Comparison of ENCODE assay signal across 10 cellular contexts in genomic region chr2:75561566-75562512, GRCh38. TPM values are rescaled to one million over a fixed set of nuclear protein-coding genes. Genes with fewer than 3 reads are reported as not detected.
A peak's percentile ranks its signal among the peaks of the same experiment; 100 is the strongest.
DNase-seq lines count a peak whose midpoint lies in the region; ATAC-seq and TF ChIP-seq lines count a peak whose summit lies in the region.
"Had no signal": no experiment of that assay in that cellular context is flagged by ENCODE, and none has a peak within 500 bp of the region (broad histone marks: within the 10 kb centered on the region; RNA-seq: fewer than 3 reads in every experiment).

No MANE protein-coding gene starts in this region.

- no peak overlapping the region for H3K27ac Mint-ChIP-seq in activated T-cell treated with anti-CD3 and anti-CD28 coated beads, Interleukin-2, amount 50 U/mL, for 72 hours
- H3K27ac Mint-ChIP-seq in glutamatergic neuron (ENCODE audit: unreplicated experiment) (no peak overlapping the region), natural killer cell (no peak overlapping the region)
- H3K27ac Mint-ChIP-seq in stimulated activated naive CD8-positive, alpha-beta T cell treated with anti-CD3 and anti-CD28 coated beads, Interleukin-15, amount 100 ng/mL, for 72 hours: no peak overlapping the region
- H3K27ac Mint-ChIP-seq: T-helper 1 cell treated with Interleukin-12 subunit alpha and Interleukin-12 subunit beta and Interleukin-4 antibody, amounts not matched to agents 30 μg/mL and 1 μg/mL, for 36 hours had no signal

- peak; percentile 22 to 34 for ATAC-seq in activated T-cell treated with anti-CD3 and anti-CD28 coated beads, Interleukin-2, amount 50 U/mL, for 72 hours (replicated peaks in 1 of 2)
- ATAC-seq in SK-N-SH treated with all-trans-retinoic acid at 6 μM for 48 hours (peak; percentile 0; the same call in 2 of the 3 replicates), natural killer cell (no peak)
- no peak for ATAC-seq in stimulated activated naive CD8-positive, alpha-beta T cell treated with anti-CD3 and anti-CD28 coated beads, Interleukin-15, amount 100 ng/mL, for 72 hours

- peak overlapping the region; percentile 82 to 93 for H3K4me3 Mint-ChIP-seq in activated T-cell treated with anti-CD3 and anti-CD28 coated beads, Interleukin-2, amount 50 U/mL, for 72 hours
- H3K4me3 Mint-ChIP-seq in glutamatergic neuron (ENCODE audit: unreplicated experiment) (peak overlapping the region; percentile 84), natural killer cell (no peak overlapping the region)
- H3K4me3 Mint-ChIP-seq in stimulated activated naive CD8-positive, alpha-beta T cell treated with anti-CD3 and anti-CD28 coated beads, Interleukin-15, amount 100 ng/mL, for 72 hours: peak overlapping the region; percentile 86 to 98

- intact Hi-C loops in natural killer cell (cut with micrococcal nuclease): no loop called here

- no peak for TF ChIP-seq CTCF in glutamatergic neuron (IDR thresholded peaks at IDR 0.05; ENCODE audit: partially characterized antibody, unreplicated experiment)
- no peak for TF ChIP-seq CTCF in natural killer cell (IDR thresholded peaks at IDR 0.05)

- no peak for DNase-seq in activated T-cell treated with anti-CD3 and anti-CD28 coated beads, Interleukin-2, amount 50 U/mL, for 72 hours
- no peak for DNase-seq in activated T-cell treated with anti-CD3 and anti-CD28 coated beads, Interleukin-2, amount 50 U/mL, for 1 hour
- DNase-seq in glutamatergic neuron (no peak), natural killer cell (no peak), DMS 273 (lab: John Stamatoyannopoulos, UW; ENCODE audit: unreplicated experiment) (no peak), dermis blood vessel endothelial cell (no peak)
- DNase-seq in stimulated activated naive CD8-positive, alpha-beta T cell treated with anti-CD3 and anti-CD28 coated beads, Interleukin-15, amount 100 ng/mL, for 72 hours: no peak
- DNase-seq: MV-4-11 had no signal

- peaks cover 62% of the 10 kb centered on the region for H3K27me3 Mint-ChIP-seq in activated T-cell treated with anti-CD3 and anti-CD28 coated beads, Interleukin-2, amount 50 U/mL, for 72 hours (ENCODE audit: low read depth)
- H3K27me3 Mint-ChIP-seq in glutamatergic neuron (ENCODE audit: unreplicated experiment) (peaks cover 10% of the 10 kb centered on the region), natural killer cell (ENCODE audit: low read depth in 2 of 2) (peaks cover 29 to 50% of the 10 kb centered on the region in 2 donors)
- H3K27me3 Mint-ChIP-seq in stimulated activated naive CD8-positive, alpha-beta T cell treated with anti-CD3 and anti-CD28 coated beads, Interleukin-15, amount 100 ng/mL, for 72 hours: peaks cover 51% of the 10 kb centered on the region

- no peaks in the 10 kb centered on the region for H3K36me3 Mint-ChIP-seq in activated T-cell treated with anti-CD3 and anti-CD28 coated beads, Interleukin-2, amount 50 U/mL, for 72 hours (ENCODE audit: insufficient read depth in 2 of 2)
- no peaks in the 10 kb centered on the region for H3K36me3 Mint-ChIP-seq in glutamatergic neuron (ENCODE audit: unreplicated experiment)
- no peaks in the 10 kb centered on the region for H3K36me3 Mint-ChIP-seq in natural killer cell

- H3K4me1 Mint-ChIP-seq in activated T-cell treated with anti-CD3 and anti-CD28 coated beads, Interleukin-2, amount 50 U/mL, for 72 hours (ENCODE audit: low read depth): peaks cover 30% of the 10 kb centered on the region
- H3K4me1 Mint-ChIP-seq in glutamatergic neuron (ENCODE audit: low read depth, unreplicated experiment): no peaks in the 10 kb centered on the region
- peaks cover 34% of the 10 kb centered on the region for H3K4me1 Mint-ChIP-seq in stimulated activated naive CD8-positive, alpha-beta T cell treated with anti-CD3 and anti-CD28 coated beads, Interleukin-15, amount 100 ng/mL, for 72 hours
- peaks cover 4 to 11% of the 10 kb centered on the region in 2 donors for H3K4me1 Mint-ChIP-seq in natural killer cell

- H3K9me3 Mint-ChIP-seq in activated T-cell treated with anti-CD3 and anti-CD28 coated beads, Interleukin-2, amount 50 U/mL, for 72 hours: no peaks in the 10 kb centered on the region
- H3K9me3 Mint-ChIP-seq in glutamatergic neuron (ENCODE audit: unreplicated experiment) (peaks cover 6% of the 10 kb centered on the region), natural killer cell (no peaks in the 10 kb centered on the region)
- H3K9me3 Mint-ChIP-seq in stimulated activated naive CD8-positive, alpha-beta T cell treated with anti-CD3 and anti-CD28 coated beads, Interleukin-15, amount 100 ng/mL, for 72 hours: no peaks in the 10 kb centered on the region
- H3K9me3 Mint-ChIP-seq: T-helper 1 cell treated with Interleukin-12 subunit alpha and Interleukin-12 subunit beta and Interleukin-4 antibody, amounts not matched to agents 30 μg/mL and 1 μg/mL, for 36 hours had no signal

TF ChIP-seq in SK-N-SH treated with all-trans-retinoic acid at 6 μM for 48 hours, 23 proteins besides CTCF, POLR2A, EP300 and RAD21:
- TF ChIP-seq ESRRG (CRISPR knock-in tag; IDR thresholded peaks at IDR 0.05) (no peak), SNAI2 (CRISPR knock-in tag; IDR thresholded peaks at IDR 0.05) (0 out of 2 replicates have a peak, but pooled peaks have one; percentile 42), ZFP3 (CRISPR knock-in tag; IDR thresholded peaks at IDR 0.05) (0 out of 2 replicates have a peak, but pooled peaks have one; percentile 39)
- TF ChIP-seq, protein P1, sequence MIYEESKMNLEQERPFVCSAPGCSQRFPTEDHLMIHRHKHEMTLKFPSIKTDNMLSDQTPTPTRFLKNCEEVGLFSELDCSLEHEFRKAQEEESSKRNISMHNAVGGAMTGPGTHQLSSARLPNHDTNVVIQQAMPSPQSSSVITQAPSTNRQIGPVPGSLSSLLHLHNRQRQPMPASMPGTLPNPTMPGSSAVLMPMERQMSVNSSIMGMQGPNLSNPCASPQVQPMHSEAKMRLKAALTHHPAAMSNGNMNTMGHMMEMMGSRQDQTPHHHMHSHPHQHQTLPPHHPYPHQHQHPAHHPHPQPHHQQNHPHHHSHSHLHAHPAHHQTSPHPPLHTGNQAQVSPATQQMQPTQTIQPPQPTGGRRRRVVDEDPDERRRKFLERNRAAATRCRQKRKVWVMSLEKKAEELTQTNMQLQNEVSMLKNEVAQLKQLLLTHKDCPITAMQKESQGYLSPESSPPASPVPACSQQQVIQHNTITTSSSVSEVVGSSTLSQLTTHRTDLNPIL (CRISPR knock-in tag; IDR thresholded peaks at IDR 0.05; ENCODE audit: low read depth): 0 out of 2 replicates have a peak, but pooled peaks have one; percentile 10
- TF ChIP-seq, protein P2, sequence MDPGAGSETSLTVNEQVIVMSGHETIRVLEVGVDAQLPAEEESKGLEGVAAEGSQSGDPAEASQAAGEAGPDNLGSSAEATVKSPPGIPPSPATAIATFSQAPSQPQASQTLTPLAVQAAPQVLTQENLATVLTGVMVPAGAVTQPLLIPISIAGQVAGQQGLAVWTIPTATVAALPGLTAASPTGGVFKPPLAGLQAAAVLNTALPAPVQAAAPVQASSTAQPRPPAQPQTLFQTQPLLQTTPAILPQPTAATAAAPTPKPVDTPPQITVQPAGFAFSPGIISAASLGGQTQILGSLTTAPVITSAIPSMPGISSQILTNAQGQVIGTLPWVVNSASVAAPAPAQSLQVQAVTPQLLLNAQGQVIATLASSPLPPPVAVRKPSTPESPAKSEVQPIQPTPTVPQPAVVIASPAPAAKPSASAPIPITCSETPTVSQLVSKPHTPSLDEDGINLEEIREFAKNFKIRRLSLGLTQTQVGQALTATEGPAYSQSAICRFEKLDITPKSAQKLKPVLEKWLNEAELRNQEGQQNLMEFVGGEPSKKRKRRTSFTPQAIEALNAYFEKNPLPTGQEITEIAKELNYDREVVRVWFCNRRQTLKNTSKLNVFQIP (CRISPR knock-in tag; IDR thresholded peaks at IDR 0.05; ENCODE audit: borderline replicate concordance, low read depth): no peak

RNA-seq across cellular contexts. Expression of gene EVA1A, which starts 1.1 kb away (rescaled TPM):
- under 1 TPM; 0.38 to 0.56 TPM for total RNA-seq in activated T-cell treated with anti-CD3 and anti-CD28 coated beads, Interleukin-2, amount 50 U/mL, for 72 hours
- not detected for total RNA-seq in glutamatergic neuron (ENCODE audit: unreplicated experiment)
- not detected for total RNA-seq in natural killer cell
- total RNA-seq in dermis blood vessel endothelial cell: 66.7 and 90.5 TPM in 2 replicates

Comparison
In these comparisons a context has a peak if more than half of its experiments do, and no peak if none do; other contexts are left out.
1. ATAC-seq: peak in activated T-cell treated with anti-CD3 and anti-CD28 coated beads, Interleukin-2, amount 50 U/mL, for 72 hours (2 of 2) and SK-N-SH treated with all-trans-retinoic acid at 6 μM for 48 hours (single experiment); none in stimulated activated naive CD8-positive, alpha-beta T cell treated with anti-CD3 and anti-CD28 coated beads, Interleukin-15, amount 100 ng/mL, for 72 hours (single experiment) and natural killer cell (0 of 3).
2. RNA of gene EVA1A, which starts 1.1 kb away (total RNA-seq): 66.7 to 90.5 TPM in dermis blood vessel endothelial cell; 0.38 to 0.56 TPM in activated T-cell treated with anti-CD3 and anti-CD28 coated beads, Interleukin-2, amount 50 U/mL, for 72 hours, not detected in glutamatergic neuron (single experiment) and not detected in natural killer cell; every median in the first group is over 10 times any median in the second.